9 cellular contexts compared by ENCODE assay signal in the genomic region with DNA sequence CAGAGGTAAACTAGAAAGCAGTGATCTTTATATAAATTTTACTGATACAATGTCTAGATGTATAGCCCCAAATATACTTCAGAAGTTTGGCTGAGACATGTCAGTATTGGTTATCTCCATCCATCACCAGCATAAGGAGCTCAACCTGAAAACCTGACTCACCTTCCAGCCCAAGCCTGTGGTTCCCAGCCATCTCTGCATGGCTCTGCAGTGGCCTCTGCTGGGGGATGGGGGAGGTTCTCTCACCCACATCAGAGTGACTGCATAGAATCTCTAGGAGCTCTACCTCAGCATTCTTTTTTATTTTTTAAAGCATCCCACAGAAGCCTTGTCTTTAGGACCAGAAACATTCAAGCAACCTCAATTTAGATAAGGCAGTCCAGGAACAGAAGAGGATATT. TPM values are rescaled to one million over a fixed set of nuclear protein-coding genes. Genes with fewer than 3 reads are reported as not detected.
DNase-seq lines count a peak whose midpoint lies in the region; TF ChIP-seq lines count a peak whose summit lies in the region.
"Had no signal": no experiment of that assay in that cellular context is flagged by ENCODE, and none has a peak within 500 bp of the region (broad histone marks: within the 10 kb centered on the region; RNA-seq: fewer than 3 reads in every experiment).

No MANE protein-coding gene starts in this region.

- H3K4me3 ChIP-seq in epithelial cell of esophagus (ENCODE audit: low read length): no peak overlapping the region
- H3K4me3 ChIP-seq: lung had no signal

- peak overlapping the region; percentile 49 for H3K27ac Mint-ChIP-seq in progenitor cell of endocrine pancreas

- peak; percentile 85 for TF ChIP-seq CTCF in epithelial cell of esophagus (IDR thresholded peaks at IDR 0.05; ENCODE audit: insufficient read depth, low read depth, low read length, missing control alignments)
- peak; percentile 70 for TF ChIP-seq CTCF in progenitor cell of endocrine pancreas (IDR thresholded peaks at IDR 0.05; ENCODE audit: unreplicated experiment)

- H3K4me3 Mint-ChIP-seq in progenitor cell of endocrine pancreas (ENCODE audit: low read depth): no peak overlapping the region

- CTCF ChIA-PET in HEK293T (lab: Yijun Ruan, JAX): interaction anchor here (0.5 to 1.9 kb wide), 13 partner anchors 9 to 175 kb away, joined by 3 to 28 read pairs (median 3); no protein-coding TSS in a partner anchor

- H3K4me1 Mint-ChIP-seq in progenitor cell of endocrine pancreas (ENCODE audit: low read depth): peaks cover 27% of the 10 kb centered on the region

- H3K36me3 Mint-ChIP-seq in progenitor cell of endocrine pancreas (ENCODE audit: insufficient read depth): no peaks in the 10 kb centered on the region

- DNase-seq in NCI-H2196 (lab: John Stamatoyannopoulos, UW; ENCODE audit: unreplicated experiment): peak; percentile 27
- DNase-seq in NCI-H2196 treated with DMSO at 0.1 percent for 48 hours (lab: John Stamatoyannopoulos, UW; ENCODE audit: unreplicated experiment): no peak
- DNase-seq in HEK293T (ENCODE audit: extremely low spot score): peak; percentile 65
- peak; percentile 26 to 40 for DNase-seq in NCI-H1930 (lab: John Stamatoyannopoulos, UW)
- DNase-seq in activated CD8-positive, alpha-beta memory T cell treated with anti-CD3 and anti-CD28 coated beads for 1 hour (ENCODE audit: extremely low read depth in 1 of 2, low read depth in 1 of 2): peak; percentile 42 to 58
- peak; percentile 87 for DNase-seq in epithelial cell of esophagus (ENCODE audit: low read depth)
- DNase-seq in progenitor cell of endocrine pancreas (ENCODE audit: low spot score, unreplicated experiment): peak; percentile 24
- DNase-seq in ecto neural progenitor cell (ENCODE audit: low spot score): no peak

- no peaks in the 10 kb centered on the region for H3K9me3 Mint-ChIP-seq in progenitor cell of endocrine pancreas (ENCODE audit: low read depth)

- POLR2A ChIA-PET in HEK293T (lab: Yijun Ruan, JAX): no interaction called here

- no peaks in the 10 kb centered on the region for H3K27me3 Mint-ChIP-seq in progenitor cell of endocrine pancreas

TF ChIP-seq in HEK293T, 16 proteins besides CTCF, POLR2A, EP300 and RAD21:
- TF ChIP-seq ARNT (IDR thresholded peaks at IDR 0.05) (no peak), LEF1 (IDR thresholded peaks at IDR 0.05; ENCODE audit: borderline replicate concordance) (no peak), FOXA1 (IDR thresholded peaks at IDR 0.05) (no peak), HDGF (IDR thresholded peaks at IDR 0.05; ENCODE audit: borderline replicate concordance) (no peak), TARDBP (IDR thresholded peaks at IDR 0.05) (no peak), FOXM1 (IDR thresholded peaks at IDR 0.05; ENCODE audit: borderline replicate concordance) (no peak), ZNF384 (IDR thresholded peaks at IDR 0.05) (no peak), CTBP1 (IDR thresholded peaks at IDR 0.05; ENCODE audit: borderline replicate concordance) (no peak), L3MBTL2 (conservative IDR thresholded peaks at IDR 0.05) (no peak), PKNOX1 (IDR thresholded peaks at IDR 0.05) (no peak), BHLHE40 (IDR thresholded peaks at IDR 0.05; ENCODE audit: borderline replicate concordance) (no peak), FOXK2 (IDR thresholded peaks at IDR 0.05) (no peak), NFRKB (IDR thresholded peaks at IDR 0.05) (no peak), SUZ12 (IDR thresholded peaks at IDR 0.05) (no peak), ELF4 (IDR thresholded peaks at IDR 0.05) (no peak), SP1 (IDR thresholded peaks at IDR 0.05) (no peak)

RNA-seq across cellular contexts. Expression of gene USP7, which starts 27.3 kb away (rescaled TPM):
- 159 and 171 TPM in 2 replicates for total RNA-seq in progenitor cell of endocrine pancreas

RNA-seq across cellular contexts. Expression of gene LITAFD, which starts 54.3 kb away (rescaled TPM):
- not detected in 2 replicates for total RNA-seq in progenitor cell of endocrine pancreas
- total RNA-seq: lung had no signal

Comparison
In these comparisons a context has a peak if more than half of its experiments do, and no peak if none do; other contexts are left out.
1. DNase-seq: peak in NCI-H2196 (single experiment), HEK293T (single experiment), NCI-H1930 (2 of 2), activated CD8-positive, alpha-beta memory T cell treated with anti-CD3 and anti-CD28 coated beads for 1 hour (2 of 2), epithelial cell of esophagus (single experiment) and progenitor cell of endocrine pancreas (single experiment); none in NCI-H2196 treated with DMSO at 0.1 percent for 48 hours (single experiment) and ecto neural progenitor cell (single experiment).